16 cellular contexts compared by ENCODE assay signal in the genomic region with DNA sequence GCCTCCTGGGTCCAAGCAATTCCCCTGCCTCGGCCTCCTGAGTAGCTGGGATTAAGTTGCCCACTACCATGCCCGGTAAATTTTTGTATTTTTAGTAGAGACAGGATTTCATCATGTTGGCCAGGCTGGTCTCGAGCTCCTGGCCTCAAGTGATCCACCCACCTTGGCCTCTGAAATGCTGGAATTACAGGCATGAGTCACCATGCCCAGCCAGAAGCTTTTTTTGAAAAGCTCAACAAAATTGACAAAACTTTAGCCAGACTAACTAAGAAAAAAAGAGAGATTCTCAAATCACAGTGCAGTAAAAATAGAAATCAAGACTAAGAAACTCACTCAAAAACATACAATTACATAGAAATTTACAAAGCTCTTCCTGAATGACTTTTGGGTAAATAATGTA.
"Had no signal": no experiment of that assay in that cellular context is flagged by ENCODE, and none has a peak within 500 bp of the region (broad histone marks: within the 10 kb centered on the region; RNA-seq: fewer than 3 reads in every experiment).

No MANE protein-coding gene starts in this region.

- H3K27me3 ChIP-seq: right atrium auricular region, tibial nerve, vagina had no signal

- H3K4me3 Mint-ChIP-seq: activated T-helper 17 cell treated with anti-CD3 and anti-CD28 coated beads, Interleukin-2, amount 50 U/mL, for 72 hours; dendritic cell treated with granulocyte-macrophage colony-stimulating factor and Interleukin-4, amounts not matched to agents 40 ng/mL and 50 ng/mL, for 4 days; naive thymus-derived CD4-positive, alpha-beta T cell had no signal

- H3K4me1 ChIP-seq: right atrium auricular region, vagina had no signal

- DNase-seq: activated CD4-positive, alpha-beta T cell treated with anti-CD3 and anti-CD28 coated beads for 1 hour; activated CD4-positive, alpha-beta T cell treated with anti-CD3 and anti-CD28 coated beads, Interleukin-2, amount 50 U/mL, for 4 hours; activated naive CD4-positive, alpha-beta T cell treated with Interleukin-2 at 50 U/mL for 16 hours; effector memory CD4-positive, alpha-beta T cell; naive thymus-derived CD4-positive, alpha-beta T cell; posterior cingulate gyrus; small intestine; stimulated activated CD4-positive, alpha-beta T cell treated with anti-CD3 and anti-CD28 coated beads, Interleukin-4, amount 100 ng/mL, for 24 hours; stimulated activated naive CD4-positive, alpha-beta T cell treated with Interleukin-2 at 50 U/mL for 16 hours; substantia nigra had no signal

- H3K9me3 ChIP-seq: right atrium auricular region, vagina had no signal

- H3K36me3 ChIP-seq: right atrium auricular region, tibial nerve, vagina had no signal

- ATAC-seq: activated T-helper 17 cell treated with anti-CD3 and anti-CD28 coated beads, Interleukin-2, amount 50 U/mL, for 72 hours; left lobe of liver; naive thymus-derived CD4-positive, alpha-beta T cell had no signal

- H3K4me1 Mint-ChIP-seq: activated T-helper 17 cell treated with anti-CD3 and anti-CD28 coated beads, Interleukin-2, amount 50 U/mL, for 72 hours; naive thymus-derived CD4-positive, alpha-beta T cell had no signal

- H3K36me3 Mint-ChIP-seq: naive thymus-derived CD4-positive, alpha-beta T cell had no signal

- H3K27ac ChIP-seq: right atrium auricular region, tibial nerve, vagina had no signal

- H3K27me3 Mint-ChIP-seq: activated T-helper 17 cell treated with anti-CD3 and anti-CD28 coated beads, Interleukin-2, amount 50 U/mL, for 72 hours; dendritic cell treated with granulocyte-macrophage colony-stimulating factor and Interleukin-4, amounts not matched to agents 40 ng/mL and 50 ng/mL, for 4 days; naive thymus-derived CD4-positive, alpha-beta T cell had no signal

- H3K4me3 ChIP-seq: right atrium auricular region, tibial nerve, vagina had no signal

- H3K27ac Mint-ChIP-seq: activated T-helper 17 cell treated with anti-CD3 and anti-CD28 coated beads, Interleukin-2, amount 50 U/mL, for 72 hours; dendritic cell treated with granulocyte-macrophage colony-stimulating factor and Interleukin-4, amounts not matched to agents 40 ng/mL and 50 ng/mL, for 4 days; naive thymus-derived CD4-positive, alpha-beta T cell had no signal
